Comparison of ENCODE assay signal across 1 cellular context in the genomic region with DNA sequence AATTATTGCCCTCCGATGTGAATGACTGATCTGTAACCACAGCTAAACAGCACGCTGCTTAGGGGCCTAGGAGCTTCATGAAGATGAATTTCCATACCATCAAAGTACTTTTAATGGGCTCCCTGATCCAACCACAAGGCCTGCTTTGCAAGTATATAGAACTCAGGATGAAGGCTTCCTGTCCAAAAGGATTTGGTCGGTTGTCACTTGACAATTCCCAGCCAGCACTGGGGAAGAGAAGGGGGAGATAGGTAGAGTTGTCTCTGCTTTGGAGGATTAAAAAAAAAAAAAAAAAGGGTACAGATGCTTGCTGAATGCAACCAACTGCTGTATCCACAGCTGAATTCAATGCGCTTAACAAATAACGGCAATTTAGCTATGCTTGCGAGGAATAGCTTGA.
TF ChIP-seq lines count a peak whose summit lies in the region.

No MANE protein-coding gene starts in this region.

TF ChIP-seq in H1, 55 proteins besides CTCF, POLR2A, EP300 and RAD21:
- no peak for TF ChIP-seq NRF1 (IDR thresholded peaks at IDR 0.05; ENCODE audit: low read depth, low read length)
- TF ChIP-seq, protein P1, sequence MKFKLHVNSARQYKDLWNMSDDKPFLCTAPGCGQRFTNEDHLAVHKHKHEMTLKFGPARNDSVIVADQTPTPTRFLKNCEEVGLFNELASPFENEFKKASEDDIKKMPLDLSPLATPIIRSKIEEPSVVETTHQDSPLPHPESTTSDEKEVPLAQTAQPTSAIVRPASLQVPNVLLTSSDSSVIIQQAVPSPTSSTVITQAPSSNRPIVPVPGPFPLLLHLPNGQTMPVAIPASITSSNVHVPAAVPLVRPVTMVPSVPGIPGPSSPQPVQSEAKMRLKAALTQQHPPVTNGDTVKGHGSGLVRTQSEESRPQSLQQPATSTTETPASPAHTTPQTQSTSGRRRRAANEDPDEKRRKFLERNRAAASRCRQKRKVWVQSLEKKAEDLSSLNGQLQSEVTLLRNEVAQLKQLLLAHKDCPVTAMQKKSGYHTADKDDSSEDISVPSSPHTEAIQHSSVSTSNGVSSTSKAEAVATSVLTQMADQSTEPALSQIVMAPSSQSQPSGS (IDR thresholded peaks at IDR 0.05; ENCODE audit: low read length) = no peak
- TF ChIP-seq TBP (IDR thresholded peaks at IDR 0.05; ENCODE audit: low read depth, low read length) = no peak
- no peak for TF ChIP-seq KDM1A (IDR thresholded peaks at IDR 0.05; ENCODE audit: borderline replicate concordance, low read length)
- TF ChIP-seq, protein P2, sequence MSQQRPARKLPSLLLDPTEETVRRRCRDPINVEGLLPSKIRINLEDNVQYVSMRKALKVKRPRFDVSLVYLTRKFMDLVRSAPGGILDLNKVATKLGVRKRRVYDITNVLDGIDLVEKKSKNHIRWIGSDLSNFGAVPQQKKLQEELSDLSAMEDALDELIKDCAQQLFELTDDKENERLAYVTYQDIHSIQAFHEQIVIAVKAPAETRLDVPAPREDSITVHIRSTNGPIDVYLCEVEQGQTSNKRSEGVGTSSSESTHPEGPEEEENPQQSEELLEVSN (IDR thresholded peaks at IDR 0.05) = no peak
- TF ChIP-seq, protein P3, sequence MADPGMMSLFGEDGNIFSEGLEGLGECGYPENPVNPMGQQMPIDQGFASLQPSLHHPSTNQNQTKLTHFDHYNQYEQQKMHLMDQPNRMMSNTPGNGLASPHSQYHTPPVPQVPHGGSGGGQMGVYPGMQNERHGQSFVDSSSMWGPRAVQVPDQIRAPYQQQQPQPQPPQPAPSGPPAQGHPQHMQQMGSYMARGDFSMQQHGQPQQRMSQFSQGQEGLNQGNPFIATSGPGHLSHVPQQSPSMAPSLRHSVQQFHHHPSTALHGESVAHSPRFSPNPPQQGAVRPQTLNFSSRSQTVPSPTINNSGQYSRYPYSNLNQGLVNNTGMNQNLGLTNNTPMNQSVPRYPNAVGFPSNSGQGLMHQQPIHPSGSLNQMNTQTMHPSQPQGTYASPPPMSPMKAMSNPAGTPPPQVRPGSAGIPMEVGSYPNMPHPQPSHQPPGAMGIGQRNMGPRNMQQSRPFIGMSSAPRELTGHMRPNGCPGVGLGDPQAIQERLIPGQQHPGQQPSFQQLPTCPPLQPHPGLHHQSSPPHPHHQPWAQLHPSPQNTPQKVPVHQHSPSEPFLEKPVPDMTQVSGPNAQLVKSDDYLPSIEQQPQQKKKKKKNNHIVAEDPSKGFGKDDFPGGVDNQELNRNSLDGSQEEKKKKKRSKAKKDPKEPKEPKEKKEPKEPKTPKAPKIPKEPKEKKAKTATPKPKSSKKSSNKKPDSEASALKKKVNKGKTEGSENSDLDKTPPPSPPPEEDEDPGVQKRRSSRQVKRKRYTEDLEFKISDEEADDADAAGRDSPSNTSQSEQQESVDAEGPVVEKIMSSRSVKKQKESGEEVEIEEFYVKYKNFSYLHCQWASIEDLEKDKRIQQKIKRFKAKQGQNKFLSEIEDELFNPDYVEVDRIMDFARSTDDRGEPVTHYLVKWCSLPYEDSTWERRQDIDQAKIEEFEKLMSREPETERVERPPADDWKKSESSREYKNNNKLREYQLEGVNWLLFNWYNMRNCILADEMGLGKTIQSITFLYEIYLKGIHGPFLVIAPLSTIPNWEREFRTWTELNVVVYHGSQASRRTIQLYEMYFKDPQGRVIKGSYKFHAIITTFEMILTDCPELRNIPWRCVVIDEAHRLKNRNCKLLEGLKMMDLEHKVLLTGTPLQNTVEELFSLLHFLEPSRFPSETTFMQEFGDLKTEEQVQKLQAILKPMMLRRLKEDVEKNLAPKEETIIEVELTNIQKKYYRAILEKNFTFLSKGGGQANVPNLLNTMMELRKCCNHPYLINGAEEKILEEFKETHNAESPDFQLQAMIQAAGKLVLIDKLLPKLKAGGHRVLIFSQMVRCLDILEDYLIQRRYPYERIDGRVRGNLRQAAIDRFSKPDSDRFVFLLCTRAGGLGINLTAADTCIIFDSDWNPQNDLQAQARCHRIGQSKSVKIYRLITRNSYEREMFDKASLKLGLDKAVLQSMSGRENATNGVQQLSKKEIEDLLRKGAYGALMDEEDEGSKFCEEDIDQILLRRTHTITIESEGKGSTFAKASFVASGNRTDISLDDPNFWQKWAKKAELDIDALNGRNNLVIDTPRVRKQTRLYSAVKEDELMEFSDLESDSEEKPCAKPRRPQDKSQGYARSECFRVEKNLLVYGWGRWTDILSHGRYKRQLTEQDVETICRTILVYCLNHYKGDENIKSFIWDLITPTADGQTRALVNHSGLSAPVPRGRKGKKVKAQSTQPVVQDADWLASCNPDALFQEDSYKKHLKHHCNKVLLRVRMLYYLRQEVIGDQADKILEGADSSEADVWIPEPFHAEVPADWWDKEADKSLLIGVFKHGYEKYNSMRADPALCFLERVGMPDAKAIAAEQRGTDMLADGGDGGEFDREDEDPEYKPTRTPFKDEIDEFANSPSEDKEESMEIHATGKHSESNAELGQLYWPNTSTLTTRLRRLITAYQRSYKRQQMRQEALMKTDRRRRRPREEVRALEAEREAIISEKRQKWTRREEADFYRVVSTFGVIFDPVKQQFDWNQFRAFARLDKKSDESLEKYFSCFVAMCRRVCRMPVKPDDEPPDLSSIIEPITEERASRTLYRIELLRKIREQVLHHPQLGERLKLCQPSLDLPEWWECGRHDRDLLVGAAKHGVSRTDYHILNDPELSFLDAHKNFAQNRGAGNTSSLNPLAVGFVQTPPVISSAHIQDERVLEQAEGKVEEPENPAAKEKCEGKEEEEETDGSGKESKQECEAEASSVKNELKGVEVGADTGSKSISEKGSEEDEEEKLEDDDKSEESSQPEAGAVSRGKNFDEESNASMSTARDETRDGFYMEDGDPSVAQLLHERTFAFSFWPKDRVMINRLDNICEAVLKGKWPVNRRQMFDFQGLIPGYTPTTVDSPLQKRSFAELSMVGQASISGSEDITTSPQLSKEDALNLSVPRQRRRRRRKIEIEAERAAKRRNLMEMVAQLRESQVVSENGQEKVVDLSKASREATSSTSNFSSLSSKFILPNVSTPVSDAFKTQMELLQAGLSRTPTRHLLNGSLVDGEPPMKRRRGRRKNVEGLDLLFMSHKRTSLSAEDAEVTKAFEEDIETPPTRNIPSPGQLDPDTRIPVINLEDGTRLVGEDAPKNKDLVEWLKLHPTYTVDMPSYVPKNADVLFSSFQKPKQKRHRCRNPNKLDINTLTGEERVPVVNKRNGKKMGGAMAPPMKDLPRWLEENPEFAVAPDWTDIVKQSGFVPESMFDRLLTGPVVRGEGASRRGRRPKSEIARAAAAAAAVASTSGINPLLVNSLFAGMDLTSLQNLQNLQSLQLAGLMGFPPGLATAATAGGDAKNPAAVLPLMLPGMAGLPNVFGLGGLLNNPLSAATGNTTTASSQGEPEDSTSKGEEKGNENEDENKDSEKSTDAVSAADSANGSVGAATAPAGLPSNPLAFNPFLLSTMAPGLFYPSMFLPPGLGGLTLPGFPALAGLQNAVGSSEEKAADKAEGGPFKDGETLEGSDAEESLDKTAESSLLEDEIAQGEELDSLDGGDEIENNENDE (IDR thresholded peaks at IDR 0.05; ENCODE audit: insufficient replicate concordance, low read length) = no peak
- TF ChIP-seq BACH1 (IDR thresholded peaks at IDR 0.05; ENCODE audit: low read length) = no peak
- TF ChIP-seq TAF1 (IDR thresholded peaks at IDR 0.05; ENCODE audit: low read depth, low read length) = no peak
- no peak for TF ChIP-seq YY1 (IDR thresholded peaks at IDR 0.05; ENCODE audit: low read depth, low read length)
- TF ChIP-seq SIRT6 (IDR thresholded peaks at IDR 0.05; ENCODE audit: low read length) = no peak
- no peak for TF ChIP-seq RBBP5 (IDR thresholded peaks at IDR 0.05; ENCODE audit: borderline replicate concordance, low read depth, low read length)
- TF ChIP-seq ASH2L (IDR thresholded peaks at IDR 0.05; ENCODE audit: low read length) = no peak
- TF ChIP-seq TAF7 (optimal IDR thresholded peaks at IDR 0.05; ENCODE audit: borderline replicate concordance, low read depth, low read length) = no peak
- TF ChIP-seq RFX5 (IDR thresholded peaks at IDR 0.05; ENCODE audit: borderline replicate concordance, low read depth, low read length) = no peak
TF ChIP-seq in H1: peak in this region for 0.
